21 cellular contexts compared by ENCODE assay signal in genomic region chr22:45497746-45498145, GRCh38. TPM values are rescaled to one million over a fixed set of nuclear protein-coding genes. Genes with fewer than 3 reads are reported as not detected.
DNase-seq lines count a peak whose midpoint lies in the region; ATAC-seq and TF ChIP-seq lines count a peak whose summit lies in the region.
"Had no signal": no experiment of that assay in that cellular context is flagged by ENCODE, and none has a peak within 500 bp of the region (broad histone marks: within the 10 kb centered on the region; RNA-seq: fewer than 3 reads in every experiment).

No MANE protein-coding gene starts in this region.

- H3K36me3 Mint-ChIP-seq in chondrocyte (ENCODE audit: low read depth): no peaks in the 10 kb centered on the region
- H3K36me3 Mint-ChIP-seq in naive thymus-derived CD8-positive, alpha-beta T cell: no peaks in the 10 kb centered on the region
- H3K36me3 Mint-ChIP-seq: activated naive CD8-positive, alpha-beta T cell treated with anti-CD3 and anti-CD28 coated beads, Interleukin-2, amount 10 ng/mL, durations not matched to agents 7 days and 5 days had no signal

- CTCF ChIA-PET in AG04450 (lab: Charles Lee): interaction anchor here (1.2 kb wide), 1 partner anchor 56 kb away, joined by 4 read pairs; no protein-coding TSS in a partner anchor

- H3K27me3 Mint-ChIP-seq in chondrocyte (ENCODE audit: low read depth): no peaks in the 10 kb centered on the region
- peaks cover 16 to 72% (median 26%) of the 10 kb centered on the region in 5 donors for H3K27me3 Mint-ChIP-seq in naive thymus-derived CD8-positive, alpha-beta T cell

- TF ChIP-seq CTCF in AG04450 (IDR thresholded peaks at IDR 0.05; ENCODE audit: low read depth, low read length) (no peak), chondrocyte (IDR thresholded peaks at IDR 0.05) (no peak), left ventricle myocardium inferior (IDR thresholded peaks at IDR 0.05; ENCODE audit: borderline replicate concordance) (no peak)

- peaks cover 39% of the 10 kb centered on the region for H3K4me1 Mint-ChIP-seq in chondrocyte (ENCODE audit: low read depth)
- peaks cover 0 to 4% (median under 1%) of the 10 kb centered on the region in 4 donors for H3K4me1 Mint-ChIP-seq in naive thymus-derived CD8-positive, alpha-beta T cell
- H3K4me1 Mint-ChIP-seq: stimulated activated naive CD8-positive, alpha-beta T cell treated with anti-CD3 and anti-CD28 coated beads, Interleukin-15, amount 100 ng/mL, for 72 hours had no signal

- H3K27me3 ChIP-seq in AG04450 (ENCODE audit: control insufficient read depth, insufficient read depth, low read length) (no peaks in the 10 kb centered on the region), left ventricle myocardium inferior (ENCODE audit: low read depth) (peaks cover 53% of the 10 kb centered on the region)
- H3K27me3 ChIP-seq: brain microvascular endothelial cell had no signal

- POLR2A ChIA-PET in AG04450 (lab: Yijun Ruan, JAX): interaction anchor here (0.5 to 1.6 kb wide), 4 partner anchors 19 to 59 kb away, joined by 3 to 8 read pairs (median 4); no protein-coding TSS in a partner anchor
- POLR2A ChIA-PET in naive thymus-derived CD8-positive, alpha-beta T cell (lab: Charles Lee): no interaction called here

- H3K9me3 Mint-ChIP-seq in chondrocyte (ENCODE audit: low read depth): no peaks in the 10 kb centered on the region
- no peaks in the 10 kb centered on the region for H3K9me3 Mint-ChIP-seq in naive thymus-derived CD8-positive, alpha-beta T cell
- H3K9me3 Mint-ChIP-seq: activated naive CD8-positive, alpha-beta T cell treated with anti-CD3 and anti-CD28 coated beads, Interleukin-2, amount 10 ng/mL, durations not matched to agents 7 days and 5 days; activated T-helper 17 cell treated with anti-CD3 and anti-CD28 coated beads, Interleukin-2, amount 50 U/mL, for 72 hours; stimulated activated naive CD8-positive, alpha-beta T cell treated with anti-CD3 and anti-CD28 coated beads, Interleukin-15, amount 100 ng/mL, for 72 hours had no signal

- peak overlapping the region; percentile 57 for H3K27ac ChIP-seq in AG04450 (ENCODE audit: low read depth, low read length)
- H3K27ac ChIP-seq in left ventricle myocardium inferior (replicated peaks): peak overlapping the region; percentile 70
- no peak overlapping the region for H3K27ac ChIP-seq in caudate nucleus (ENCODE audit: low read depth, low read length)
- H3K27ac ChIP-seq: BLaER1 treated with 17β-estradiol and CSF1 and Interleukin-3, amounts not matched to agents 10 nM and 100 nM; brain microvascular endothelial cell had no signal

- no peak overlapping the region for H3K27ac Mint-ChIP-seq in chondrocyte (ENCODE audit: unreplicated experiment)
- no peak overlapping the region for H3K27ac Mint-ChIP-seq in naive thymus-derived CD8-positive, alpha-beta T cell
- H3K27ac Mint-ChIP-seq: activated naive CD8-positive, alpha-beta T cell treated with anti-CD3 and anti-CD28 coated beads, Interleukin-2, amount 10 ng/mL, durations not matched to agents 7 days and 5 days; activated T-helper 17 cell treated with anti-CD3 and anti-CD28 coated beads, Interleukin-2, amount 50 U/mL, for 72 hours; stimulated activated naive CD8-positive, alpha-beta T cell treated with anti-CD3 and anti-CD28 coated beads, Interleukin-15, amount 100 ng/mL, for 72 hours had no signal

- peaks cover 7% of the 10 kb centered on the region for H3K9me3 ChIP-seq in AG04450 (ENCODE audit: control insufficient read depth, insufficient read depth, low read length)
- no peaks in the 10 kb centered on the region for H3K9me3 ChIP-seq in left ventricle myocardium inferior (replicated peaks)
- H3K9me3 ChIP-seq: HAP-1, spleen had no signal

- H3K36me3 ChIP-seq in left ventricle myocardium inferior: no peaks in the 10 kb centered on the region
- H3K36me3 ChIP-seq: BLaER1 treated with 17β-estradiol and CSF1 and Interleukin-3, amounts not matched to agents 10 nM and 100 nM; brain microvascular endothelial cell; HAP-1; spleen had no signal

- H3K4me3 ChIP-seq in AG04450 (ENCODE audit: low read depth, low read length) (no peak overlapping the region), left ventricle myocardium inferior (no peak overlapping the region)
- H3K4me3 ChIP-seq: BLaER1 treated with 17β-estradiol and CSF1 and Interleukin-3, amounts not matched to agents 10 nM and 100 nM; HAP-1; spleen had no signal

- H3K4me1 ChIP-seq in left ventricle myocardium inferior: peaks cover 37% of the 10 kb centered on the region

- DNase-seq in AG04450 (ENCODE audit: low read depth, low spot score) (no peak), chondrocyte (ENCODE audit: low spot score) (peak; percentile 18), left ventricle myocardium inferior (no peak), posterior vena cava (ENCODE audit: low spot score) (peak; percentile 42), NCI-H524 treated with DMSO at 0.1 percent for 48 hours (lab: John Stamatoyannopoulos, UW) (no peak), T1000 (lab: John Stamatoyannopoulos, UW) (no peak), caudate nucleus (lab: John Stamatoyannopoulos, UW) (no peak)
- DNase-seq in naive thymus-derived CD8-positive, alpha-beta T cell: no peak
- DNase-seq: activated CD4-positive, alpha-beta T cell treated with anti-CD3 and anti-CD28 coated beads for 4 hours; activated naive CD8-positive, alpha-beta T cell treated with anti-CD3 and anti-CD28 coated beads, Interleukin-2, amount 10 ng/mL, durations not matched to agents 7 days and 5 days; brain microvascular endothelial cell; cortex of kidney; midbrain; NCI-H1417; NCI-H524; spleen; stimulated activated CD4-positive, alpha-beta T cell treated with anti-CD3 and anti-CD28 coated beads, Interleukin-4, amount 100 ng/mL, for 4 hours; stimulated activated naive CD8-positive, alpha-beta T cell treated with anti-CD3 and anti-CD28 coated beads, Interleukin-15, amount 100 ng/mL, for 72 hours had no signal

- no peak overlapping the region for H3K4me3 Mint-ChIP-seq in chondrocyte (ENCODE audit: unreplicated experiment)
- H3K4me3 Mint-ChIP-seq in naive thymus-derived CD8-positive, alpha-beta T cell: no peak overlapping the region
- H3K4me3 Mint-ChIP-seq: activated naive CD8-positive, alpha-beta T cell treated with anti-CD3 and anti-CD28 coated beads, Interleukin-2, amount 10 ng/mL, durations not matched to agents 7 days and 5 days; activated T-helper 17 cell treated with anti-CD3 and anti-CD28 coated beads, Interleukin-2, amount 50 U/mL, for 72 hours; stimulated activated naive CD8-positive, alpha-beta T cell treated with anti-CD3 and anti-CD28 coated beads, Interleukin-15, amount 100 ng/mL, for 72 hours had no signal

- ATAC-seq in naive thymus-derived CD8-positive, alpha-beta T cell: no peak
- ATAC-seq: activated T-helper 17 cell treated with anti-CD3 and anti-CD28 coated beads, Interleukin-2, amount 50 U/mL, for 72 hours; stimulated activated naive CD8-positive, alpha-beta T cell treated with anti-CD3 and anti-CD28 coated beads, Interleukin-15, amount 100 ng/mL, for 72 hours had no signal

- intact Hi-C loops in left ventricle myocardium inferior (cut with micrococcal nuclease) (no loop called here), posterior vena cava (cut with DNase I) (no loop called here)

RNA-seq across cellular contexts. Expression of gene FBLN1, which starts 4.9 kb away (rescaled TPM):
- 241 and 314 TPM in 2 replicates for polyA plus RNA-seq in AG04450 (2011; rRNA removed)
- polyA minus RNA-seq in AG04450 (2011; rRNA and poly(A)+ RNA removed): 112 and 137 TPM in 2 replicates
- total RNA-seq in chondrocyte (127 to 186 TPM (median 183 TPM) in 3 replicates), left ventricle myocardium inferior (82.8 TPM), posterior vena cava (1,000 to 10,000 TPM in 1 of 2 donors, 100 to 1,000 TPM in 1; 608 to 1,210 TPM)
- total RNA-seq in naive thymus-derived CD8-positive, alpha-beta T cell: not detected
- polyA plus RNA-seq in naive thymus-derived CD8-positive, alpha-beta T cell: not detected
- total RNA-seq: activated naive CD8-positive, alpha-beta T cell treated with anti-CD3 and anti-CD28 coated beads, Interleukin-2, amount 10 ng/mL, durations not matched to agents 7 days and 5 days had no signal

Comparison
In these comparisons a context has a peak if more than half of its experiments do, and no peak if none do; other contexts are left out.
1. DNase-seq: peak in chondrocyte (single experiment) and posterior vena cava (single experiment); none in AG04450 (single experiment), left ventricle myocardium inferior (single experiment), NCI-H524 treated with DMSO at 0.1 percent for 48 hours (single experiment), naive thymus-derived CD8-positive, alpha-beta T cell (0 of 10), T1000 (single experiment) and caudate nucleus (0 of 61).
2. RNA of gene FBLN1, which starts 4.9 kb away (total RNA-seq): 608 to 1,210 TPM in posterior vena cava, 127 to 186 TPM in chondrocyte and 82.8 TPM in left ventricle myocardium inferior (single experiment); not detected in naive thymus-derived CD8-positive, alpha-beta T cell; every median in the first group is over 10 times any median in the second.